ENCODE assay signal across 22 cellular contexts in genomic region chr4:71198958-71199357, GRCh38.
DNase-seq lines count a peak whose midpoint lies in the region; ATAC-seq lines count a peak whose summit lies in the region.
"Had no signal": no experiment of that assay in that cellular context is flagged by ENCODE, and none has a peak within 500 bp of the region (broad histone marks: within the 10 kb centered on the region; RNA-seq: fewer than 3 reads in every experiment).

No MANE protein-coding gene starts in this region.

- peak in 1 of 5 donors; percentile 43 for DNase-seq in CD8-positive, alpha-beta memory T cell
- DNase-seq in Jurkat, Clone E6-1 (ENCODE audit: low read depth, low spot score), result peak; percentile 91
- DNase-seq in activated CD4-positive, alpha-beta memory T cell treated with anti-CD3 and anti-CD28 coated beads, Interleukin-2, amount 10 ng/mL, durations not matched to agents 7 days and 5 days, result peak; percentile 36
- DNase-seq in left colon (peak in 1 of 2 donors; percentile 66), mesenchymal stem cell (no peak), cerebellum (ENCODE audit: low spot score) (no peak), islet precursor cell (no peak)
- DNase-seq: activated T-cell treated with anti-CD3 and anti-CD28 coated beads for 4 hours, glutamatergic neuron, left ventricle myocardium inferior, midbrain, NCI-H1417, NCI-H510A treated with DMSO at 0.1 percent for 48 hours, RPMI8226, stomach, T1000, upper lobe of left lung had no signal

- CTCF ChIA-PET in CD8-positive, alpha-beta memory T cell (lab: Charles Lee), result interaction anchor here (1.0 kb wide), 1 partner anchor 14 kb away, joined by 3 read pairs; no protein-coding TSS in a partner anchor
- CTCF ChIA-PET in activated CD4-positive, alpha-beta memory T cell treated with anti-CD3 and anti-CD28 coated beads, Interleukin-2, amount 10 ng/mL, durations not matched to agents 7 days and 5 days (lab: Charles Lee), result interaction anchor here (1.2 to 1.8 kb wide), 2 partner anchors 11 to 15 kb away, joined by 4 to 5 read pairs; no protein-coding TSS in a partner anchor

- H3K27ac Mint-ChIP-seq in CD8-positive, alpha-beta memory T cell, result peak overlapping the region; percentile 2 to 76 (median 36)
- H3K27ac Mint-ChIP-seq in activated CD4-positive, alpha-beta memory T cell treated with anti-CD3 and anti-CD28 coated beads, Interleukin-2, amount 10 ng/mL, durations not matched to agents 7 days and 5 days, result peak overlapping the region; percentile 23

- H3K9me3 ChIP-seq in CD8-positive, alpha-beta memory T cell (ENCODE audit: low read length), result no peaks in the 10 kb centered on the region
- H3K9me3 ChIP-seq in mesenchymal stem cell (ENCODE audit: control insufficient read depth, low read length), result no peaks in the 10 kb centered on the region
- H3K9me3 ChIP-seq: HAP-1, left ventricle myocardium inferior, stomach, upper lobe of left lung had no signal

- H2BK120ac ChIP-seq in mesenchymal stem cell (ENCODE audit: low read depth, low read length), result no peak overlapping the region

- no peaks in the 10 kb centered on the region for H3K36me3 ChIP-seq in CD8-positive, alpha-beta memory T cell (ENCODE audit: insufficient read depth, low read length)
- H3K36me3 ChIP-seq in mesenchymal stem cell (ENCODE audit: control insufficient read depth in 1 of 2, insufficient read depth in 2 of 2, low read depth in 1 of 2, low read length in 2 of 2), result no peaks in the 10 kb centered on the region
- H3K36me3 ChIP-seq: HAP-1, left ventricle myocardium inferior, stomach, upper lobe of left lung had no signal

- H3K4me2 ChIP-seq in mesenchymal stem cell (ENCODE audit: low read length, poor library complexity, severe bottlenecking), result no peak overlapping the region

- no peak overlapping the region for H2BK5ac ChIP-seq in mesenchymal stem cell (ENCODE audit: low read depth, low read length, poor library complexity, severe bottlenecking)

- H2BK12ac ChIP-seq in mesenchymal stem cell (ENCODE audit: low read length in 2 of 2), result no peak overlapping the region

- H3K14ac ChIP-seq in mesenchymal stem cell (ENCODE audit: low read length in 2 of 2), result no peak overlapping the region

- no peak overlapping the region for H4K8ac ChIP-seq in mesenchymal stem cell (ENCODE audit: low read length)

- no peak overlapping the region for H3K4ac ChIP-seq in mesenchymal stem cell (ENCODE audit: low read depth in 1 of 2, low read length in 2 of 2)

- H2AK5ac ChIP-seq in mesenchymal stem cell (ENCODE audit: low read length, severe bottlenecking), result no peak overlapping the region

- no peak overlapping the region for H3K27ac ChIP-seq in CD8-positive, alpha-beta memory T cell (ENCODE audit: low read depth, low read length)
- no peak overlapping the region for H3K27ac ChIP-seq in mesenchymal stem cell (ENCODE audit: low read length, poor library complexity, severe bottlenecking)
- H3K27ac ChIP-seq: coronary artery, left ventricle myocardium inferior, SK-N-MC, skin epidermis, stomach, upper lobe of left lung had no signal

- peaks cover 6% of the 10 kb centered on the region for H3K4me1 ChIP-seq in CD8-positive, alpha-beta memory T cell (ENCODE audit: insufficient read depth, low read length)
- H3K4me1 ChIP-seq in mesenchymal stem cell (ENCODE audit: control insufficient read depth, insufficient read depth, low read depth, low read length), result peaks cover 2% of the 10 kb centered on the region
- H3K4me1 ChIP-seq: HAP-1 had no signal

- POLR2A ChIA-PET in CD8-positive, alpha-beta memory T cell (lab: Charles Lee), result interaction anchor here (1.3 to 1.7 kb wide), 2 partner anchors 12 to 13 kb away, joined by 3 to 5 read pairs; no protein-coding TSS in a partner anchor
- POLR2A ChIA-PET in activated CD4-positive, alpha-beta memory T cell treated with anti-CD3 and anti-CD28 coated beads, Interleukin-2, amount 10 ng/mL, durations not matched to agents 7 days and 5 days (lab: Charles Lee), result no interaction called here

- no peak overlapping the region for H2AFZ ChIP-seq in mesenchymal stem cell (ENCODE audit: low read depth, low read length)

- no peak overlapping the region for H3K9ac ChIP-seq in mesenchymal stem cell (ENCODE audit: low read length)

- ATAC-seq in left colon, result peak; percentile 96

- peak overlapping the region in 6 of 7 donors; percentile 5 to 44 (median 38) for H3K4me3 Mint-ChIP-seq in CD8-positive, alpha-beta memory T cell
- no peak overlapping the region for H3K4me3 Mint-ChIP-seq in activated CD4-positive, alpha-beta memory T cell treated with anti-CD3 and anti-CD28 coated beads, Interleukin-2, amount 10 ng/mL, durations not matched to agents 7 days and 5 days

- intact Hi-C loops in left colon (cut with DNase I, micrococcal nuclease), result no loop called here

- H3K9me3 Mint-ChIP-seq in CD8-positive, alpha-beta memory T cell, result no peaks in the 10 kb centered on the region
- no peaks in the 10 kb centered on the region for H3K9me3 Mint-ChIP-seq in activated CD4-positive, alpha-beta memory T cell treated with anti-CD3 and anti-CD28 coated beads, Interleukin-2, amount 10 ng/mL, durations not matched to agents 7 days and 5 days

- no peaks in the 10 kb centered on the region for H3K36me3 Mint-ChIP-seq in CD8-positive, alpha-beta memory T cell
- H3K36me3 Mint-ChIP-seq in activated CD4-positive, alpha-beta memory T cell treated with anti-CD3 and anti-CD28 coated beads, Interleukin-2, amount 10 ng/mL, durations not matched to agents 7 days and 5 days (ENCODE audit: low read depth), result no peaks in the 10 kb centered on the region
- H3K36me3 Mint-ChIP-seq: activated naive CD4-positive, alpha-beta T cell treated with anti-CD3 and anti-CD28 coated beads, Interleukin-2, amount 50 U/mL, for 72 hours had no signal

- H3K4me1 Mint-ChIP-seq in CD8-positive, alpha-beta memory T cell, result peaks cover 24 to 28% (median 27%) of the 10 kb centered on the region in 3 donors
- peaks cover 11% of the 10 kb centered on the region for H3K4me1 Mint-ChIP-seq in activated CD4-positive, alpha-beta memory T cell treated with anti-CD3 and anti-CD28 coated beads, Interleukin-2, amount 10 ng/mL, durations not matched to agents 7 days and 5 days

- no peak overlapping the region for H3K18ac ChIP-seq in mesenchymal stem cell (ENCODE audit: low read depth in 1 of 2, low read length in 2 of 2)

- whole genome bisulfite sequencing in mesenchymal stem cell, result 100% methylated on average over 2 of the region's 2 CpGs

- H3K79me1 ChIP-seq in mesenchymal stem cell (replicated peaks; ENCODE audit: low read length, poor library complexity, severe bottlenecking), result peaks cover 18% of the 10 kb centered on the region

- H3K4me3 ChIP-seq in CD8-positive, alpha-beta memory T cell (ENCODE audit: low read length), result no peak overlapping the region
- H3K4me3 ChIP-seq in Jurkat, Clone E6-1 (ENCODE audit: low read length), result no peak overlapping the region
- H3K4me3 ChIP-seq in mesenchymal stem cell (ENCODE audit: insufficient read depth in 1 of 2, low read depth in 1 of 2, low read length in 2 of 2), result no peak overlapping the region
- H3K4me3 ChIP-seq: coronary artery, HAP-1, left ventricle myocardium inferior, SK-N-MC, skin epidermis, stomach, upper lobe of left lung had no signal

- no peak overlapping the region for H2BK15ac ChIP-seq in mesenchymal stem cell (ENCODE audit: low read depth, poor library complexity, severe bottlenecking)

- no peaks in the 10 kb centered on the region for H3K27me3 ChIP-seq in CD8-positive, alpha-beta memory T cell (ENCODE audit: insufficient read depth, low read length, poor library complexity, severe bottlenecking)
- no peaks in the 10 kb centered on the region for H3K27me3 ChIP-seq in mesenchymal stem cell (ENCODE audit: control insufficient read depth in 1 of 2, insufficient read depth in 1 of 2, low read length in 2 of 2)
- H3K27me3 ChIP-seq: stomach, upper lobe of left lung had no signal

- H3K23ac ChIP-seq in mesenchymal stem cell (ENCODE audit: low read length in 2 of 2), result no peak overlapping the region

- peaks cover 0 to 3% of the 10 kb centered on the region in 2 donors for H3K27me3 Mint-ChIP-seq in CD8-positive, alpha-beta memory T cell
- peaks cover 6% of the 10 kb centered on the region for H3K27me3 Mint-ChIP-seq in activated CD4-positive, alpha-beta memory T cell treated with anti-CD3 and anti-CD28 coated beads, Interleukin-2, amount 10 ng/mL, durations not matched to agents 7 days and 5 days

- no peak overlapping the region for H4K91ac ChIP-seq in mesenchymal stem cell (ENCODE audit: low read length)

Comparison
In these comparisons a context has a peak if more than half of its experiments do, and no peak if none do; other contexts are left out.
1. DNase-seq: peak in Jurkat, Clone E6-1 (single experiment) and activated CD4-positive, alpha-beta memory T cell treated with anti-CD3 and anti-CD28 coated beads, Interleukin-2, amount 10 ng/mL, durations not matched to agents 7 days and 5 days (single experiment); none in mesenchymal stem cell (single experiment), cerebellum (single experiment) and islet precursor cell (single experiment).